Comparison of ENCODE assay signal across 8 cellular contexts in the genomic region with DNA sequence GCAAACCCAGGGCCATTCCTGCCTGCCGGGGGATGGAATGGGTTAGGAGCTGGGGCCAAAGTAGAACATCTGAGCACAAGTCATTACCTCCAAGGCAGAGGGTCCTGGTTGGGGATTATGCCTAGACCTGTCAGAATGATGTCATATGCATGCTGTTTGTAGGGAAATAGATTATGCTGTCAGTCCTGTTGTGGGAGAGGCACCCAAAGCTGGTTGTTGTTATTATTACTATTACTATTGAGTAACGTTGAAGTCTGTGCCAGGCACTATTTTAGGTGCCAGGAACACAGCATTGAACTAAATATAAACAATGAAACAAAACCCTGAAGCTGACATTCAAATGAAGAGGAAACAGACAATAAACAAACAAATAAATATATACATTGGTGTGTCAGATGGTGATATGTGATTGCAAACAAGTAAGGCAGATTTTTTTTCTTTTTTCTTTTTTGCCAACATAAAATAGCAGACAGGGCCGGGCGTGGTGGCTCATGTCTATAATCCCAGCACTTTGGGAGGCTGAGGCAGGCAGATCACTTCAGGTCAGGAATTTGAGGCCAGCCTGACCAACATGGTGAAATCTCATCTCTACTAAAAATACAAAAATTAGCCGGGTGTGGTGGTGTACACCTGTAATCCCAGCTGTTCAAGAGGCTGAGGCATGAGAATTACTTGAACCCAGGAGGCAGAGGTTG. TPM values are rescaled to one million over a fixed set of nuclear protein-coding genes. Genes with fewer than 3 reads are reported as not detected.
DNase-seq lines count a peak whose midpoint lies in the region; ATAC-seq and TF ChIP-seq lines count a peak whose summit lies in the region.

No MANE protein-coding gene starts in this region.

- H3K36me3 ChIP-seq in SK-N-SH (replicated peaks in 1 of 2; ENCODE audit: control insufficient read depth in 1 of 2, insufficient read depth in 2 of 2, low read length in 1 of 2) = no peaks in the 10 kb centered on the region

- peaks cover 23% of the 10 kb centered on the region for H3K4me1 Mint-ChIP-seq in WTC11
- H3K4me1 Mint-ChIP-seq in stimulated activated naive CD8-positive, alpha-beta T cell treated with anti-CD3 and anti-CD28 coated beads, Interleukin-15, amount 100 ng/mL, for 72 hours = peaks cover 67% of the 10 kb centered on the region

- POLR2A ChIA-PET in SK-N-SH (lab: Yijun Ruan, JAX) = interaction anchor here (0.7 to 0.8 kb wide), 3 partner anchors 15 to 29 kb away, joined by 3 read pairs; a partner anchor contains a TSS
- POLR2A ChIA-PET in WTC11 (lab: Charles Lee) = interaction anchor here (1.2 to 3.6 kb wide), 3 partner anchors 15 to 38 kb away, joined by 3 to 61 read pairs (median 3); a partner anchor contains a TSS
- POLR2A ChIA-PET in HEK293T (lab: Yijun Ruan, JAX) = interaction anchor here (1.2 to 5.9 kb wide), 5 partner anchors 15 to 37 kb away, joined by 5 to 103 read pairs (median 9); a partner anchor contains a TSS

- H3K27ac ChIP-seq in SK-N-SH (ENCODE audit: low read depth in 2 of 2, low read length in 1 of 2) = no peak overlapping the region

- H3K4me3 ChIP-seq in SK-N-SH (ENCODE audit: low read depth in 2 of 2, low read length in 1 of 2) (peak overlapping the region in 1 of 2 experiments; percentile 63; a peak in 1 of 4 replicates), foreskin fibroblast (ENCODE audit: low read depth in 1 of 2, low read length in 2 of 2) (peak overlapping the region; percentile 83 to 91)

- H2AFZ ChIP-seq in SK-N-SH (ENCODE audit: low read depth) = no peak overlapping the region

- H3K4me2 ChIP-seq in SK-N-SH = peak overlapping the region; percentile 71; the same call in 1 of the 2 replicates

- TF ChIP-seq RAD21 in SK-N-SH (IDR thresholded peaks at IDR 0.05; ENCODE audit: low read length) = no peak

- no peak overlapping the region for H3K27ac Mint-ChIP-seq in WTC11
- peak overlapping the region in 1 of 2 donors; percentile 27 for H3K27ac Mint-ChIP-seq in stimulated activated naive CD8-positive, alpha-beta T cell treated with anti-CD3 and anti-CD28 coated beads, Interleukin-15, amount 100 ng/mL, for 72 hours

- no peaks in the 10 kb centered on the region for H3K9me3 ChIP-seq in SK-N-SH

- peaks cover 0 to 3% of the 10 kb centered on the region in 2 experiments; a peak in 1 of 4 replicates for H3K4me1 ChIP-seq in SK-N-SH (ENCODE audit: control insufficient read depth in 1 of 2, insufficient read depth in 2 of 2, low read depth in 1 of 2, low read length in 1 of 2)

- no peak for TF ChIP-seq EP300 in SK-N-SH (IDR thresholded peaks at IDR 0.05; ENCODE audit: borderline replicate concordance in 1 of 2, low read depth in 1 of 2, low read length in 1 of 2)

- no peak overlapping the region for H3K9ac ChIP-seq in SK-N-SH

- peak overlapping the region; percentile 83 for H3K4me3 Mint-ChIP-seq in WTC11
- peak overlapping the region; percentile 91 to 95 for H3K4me3 Mint-ChIP-seq in stimulated activated naive CD8-positive, alpha-beta T cell treated with anti-CD3 and anti-CD28 coated beads, Interleukin-15, amount 100 ng/mL, for 72 hours

- H3K79me2 ChIP-seq in SK-N-SH (ENCODE audit: insufficient read depth) = peaks cover 19% of the 10 kb centered on the region

- no peaks in the 10 kb centered on the region for H3K9me2 ChIP-seq in SK-N-SH

- no peaks in the 10 kb centered on the region for H4K20me1 ChIP-seq in SK-N-SH (ENCODE audit: insufficient read depth)

- DNase-seq in SK-N-SH = no peak
- no peak for DNase-seq in WTC11 (ENCODE audit: low spot score)
- no peak for DNase-seq in foreskin fibroblast
- DNase-seq in stimulated activated naive CD8-positive, alpha-beta T cell treated with anti-CD3 and anti-CD28 coated beads, Interleukin-15, amount 100 ng/mL, for 72 hours = no peak
- DNase-seq in HEK293T (ENCODE audit: extremely low spot score) = no peak
- DNase-seq in globus pallidus (ENCODE audit: low spot score) = no peak

- H3K27me3 Mint-ChIP-seq in WTC11 (ENCODE audit: low read depth) = no peaks in the 10 kb centered on the region
- no peaks in the 10 kb centered on the region for H3K27me3 Mint-ChIP-seq in stimulated activated naive CD8-positive, alpha-beta T cell treated with anti-CD3 and anti-CD28 coated beads, Interleukin-15, amount 100 ng/mL, for 72 hours

- peaks cover 4% of the 10 kb centered on the region; the same call in 1 of the 2 replicates for H3K36me3 Mint-ChIP-seq in WTC11

- CTCF ChIA-PET in SK-N-SH (lab: Yijun Ruan, JAX) (interaction anchor here (0.6 to 7.3 kb wide), 6 partner anchors 25 to 457 kb away, joined by 3 to 114 read pairs (median 4); a partner anchor contains a TSS), WTC11 (lab: Charles Lee) (interaction anchor here (5.9 to 7.6 kb wide), 2 partner anchors 15 to 21 kb away, joined by 86 to 107 read pairs; a partner anchor contains a TSS), HEK293T (lab: Yijun Ruan, JAX) (no interaction called here)

- no peaks in the 10 kb centered on the region for H3K27me3 ChIP-seq in SK-N-SH (ENCODE audit: insufficient read depth)

- WGBS in SK-N-SH (ENCODE audit: low lambda C conversion rate) = 93% methylated on average over 5 of the region's 5 CpGs

- H3K9me3 Mint-ChIP-seq in WTC11 = no peaks in the 10 kb centered on the region
- no peaks in the 10 kb centered on the region for H3K9me3 Mint-ChIP-seq in stimulated activated naive CD8-positive, alpha-beta T cell treated with anti-CD3 and anti-CD28 coated beads, Interleukin-15, amount 100 ng/mL, for 72 hours

- ATAC-seq in SK-N-SH treated with all-trans-retinoic acid at 6 μM for 48 hours = no peak
- ATAC-seq in WTC11 = no peak
- no peak for ATAC-seq in stimulated activated naive CD8-positive, alpha-beta T cell treated with anti-CD3 and anti-CD28 coated beads, Interleukin-15, amount 100 ng/mL, for 72 hours
- ATAC-seq in HG02852 (IDR thresholded peaks at IDR 0.05; ENCODE audit: unreplicated experiment) = no peak

- H3F3A ChIP-seq in SK-N-SH (replicated peaks; ENCODE audit: insufficient read depth) = peaks cover 11% of the 10 kb centered on the region

- TF ChIP-seq CTCF in SK-N-SH (IDR thresholded peaks at IDR 0.05) (no peak), WTC11 (IDR thresholded peaks at IDR 0.05) (no peak), foreskin fibroblast (IDR thresholded peaks at IDR 0.05; ENCODE audit: low read depth, low read length) (no peak)

TF ChIP-seq in SK-N-SH, 30 proteins besides CTCF, POLR2A, EP300 and RAD21 (continues in another document):
- no peak for TF ChIP-seq ELF1 (IDR thresholded peaks at IDR 0.05)
- TF ChIP-seq, protein P1, sequence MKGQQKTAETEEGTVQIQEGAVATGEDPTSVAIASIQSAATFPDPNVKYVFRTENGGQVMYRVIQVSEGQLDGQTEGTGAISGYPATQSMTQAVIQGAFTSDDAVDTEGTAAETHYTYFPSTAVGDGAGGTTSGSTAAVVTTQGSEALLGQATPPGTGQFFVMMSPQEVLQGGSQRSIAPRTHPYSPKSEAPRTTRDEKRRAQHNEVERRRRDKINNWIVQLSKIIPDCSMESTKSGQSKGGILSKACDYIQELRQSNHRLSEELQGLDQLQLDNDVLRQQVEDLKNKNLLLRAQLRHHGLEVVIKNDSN (IDR thresholded peaks at IDR 0.05; ENCODE audit: borderline replicate concordance, low read depth) = no peak

TF ChIP-seq in SK-N-SH treated with all-trans-retinoic acid at 6 μM for 48 hours, 23 proteins besides CTCF, POLR2A, EP300 and RAD21 (continues in another document):
- TF ChIP-seq GLIS3 (CRISPR knock-in tag; IDR thresholded peaks at IDR 0.05) = no peak

TF ChIP-seq in WTC11, 78 proteins besides CTCF, POLR2A, EP300 and RAD21 (continues in another document):
- TF ChIP-seq, protein P2, sequence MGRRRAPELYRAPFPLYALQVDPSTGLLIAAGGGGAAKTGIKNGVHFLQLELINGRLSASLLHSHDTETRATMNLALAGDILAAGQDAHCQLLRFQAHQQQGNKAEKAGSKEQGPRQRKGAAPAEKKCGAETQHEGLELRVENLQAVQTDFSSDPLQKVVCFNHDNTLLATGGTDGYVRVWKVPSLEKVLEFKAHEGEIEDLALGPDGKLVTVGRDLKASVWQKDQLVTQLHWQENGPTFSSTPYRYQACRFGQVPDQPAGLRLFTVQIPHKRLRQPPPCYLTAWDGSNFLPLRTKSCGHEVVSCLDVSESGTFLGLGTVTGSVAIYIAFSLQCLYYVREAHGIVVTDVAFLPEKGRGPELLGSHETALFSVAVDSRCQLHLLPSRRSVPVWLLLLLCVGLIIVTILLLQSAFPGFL (CRISPR knock-in tag; IDR thresholded peaks at IDR 0.05; ENCODE audit: borderline replicate concordance) = no peak

TF ChIP-seq in HEK293T, 16 proteins besides CTCF, POLR2A, EP300 and RAD21 (continues in another document):
- no peak for TF ChIP-seq HDGF (IDR thresholded peaks at IDR 0.05; ENCODE audit: borderline replicate concordance)
- TF ChIP-seq BHLHE40 (IDR thresholded peaks at IDR 0.05; ENCODE audit: borderline replicate concordance) = no peak
- no peak for TF ChIP-seq NFRKB (IDR thresholded peaks at IDR 0.05)
- no peak for TF ChIP-seq ZNF384 (IDR thresholded peaks at IDR 0.05)

RNA-seq across cellular contexts. Expression of a gene that starts 2.0 kb away (rescaled TPM):
- polyA plus RNA-seq in SK-N-SH (2012; rRNA removed) = 21.0 and 21.4 TPM in 2 replicates
- 7.5 and 11.8 TPM in 2 replicates for polyA plus RNA-seq in SK-N-SH (2012; cell fraction: cytosol; rRNA removed)
- polyA plus RNA-seq in SK-N-SH (2012; cell fraction: nucleus; rRNA removed) = 83.7 and 101 TPM in 2 replicates
- total RNA-seq in WTC11 (2021) = 21.9 to 28.8 TPM (median 28.2 TPM) in 3 replicates

RNA-seq across cellular contexts. Expression of a gene that starts 15.2 kb away (rescaled TPM):
- polyA plus RNA-seq in SK-N-SH (2012; rRNA removed) = 230 and 277 TPM in 2 replicates
- polyA plus RNA-seq in SK-N-SH (2012; cell fraction: cytosol; rRNA removed) = 65.3 and 95.1 TPM in 2 replicates
- polyA plus RNA-seq in SK-N-SH (2012; cell fraction: nucleus; rRNA removed) = 1,525 and 1,565 TPM in 2 replicates
- total RNA-seq in WTC11 (2021) = 204 to 213 TPM (median 209 TPM) in 3 replicates

RNA-seq across cellular contexts. Expression of a gene that starts 26.4 kb away (rescaled TPM):
- 82.7 and 99.4 TPM in 2 replicates for polyA plus RNA-seq in SK-N-SH (2012; rRNA removed)
- 42.3 and 58.1 TPM in 2 replicates for polyA plus RNA-seq in SK-N-SH (2012; cell fraction: cytosol; rRNA removed)
- 371 and 402 TPM in 2 replicates for polyA plus RNA-seq in SK-N-SH (2012; cell fraction: nucleus; rRNA removed)
- total RNA-seq in WTC11 (2021) = 38.8 to 41.4 TPM (median 39.6 TPM) in 3 replicates

RNA-seq across cellular contexts. Expression of a gene that starts 29.9 kb away (rescaled TPM):
- polyA plus RNA-seq in SK-N-SH (2012; rRNA removed) = 85.3 and 104 TPM in 2 replicates
- 48.3 and 76.9 TPM in 2 replicates for polyA plus RNA-seq in SK-N-SH (2012; cell fraction: cytosol; rRNA removed)
- 36.4 and 46.2 TPM in 2 replicates for polyA plus RNA-seq in SK-N-SH (2012; cell fraction: nucleus; rRNA removed)
- 36.8 to 50.3 TPM (median 49.6 TPM) in 3 replicates for total RNA-seq in WTC11 (2021)

RNA-seq across cellular contexts. Expression of a gene that starts 37.2 kb away (rescaled TPM):
- 305 and 346 TPM in 2 replicates for polyA plus RNA-seq in SK-N-SH (2012; rRNA removed)
- polyA plus RNA-seq in SK-N-SH (2012; cell fraction: cytosol; rRNA removed) = 247 and 282 TPM in 2 replicates
- polyA plus RNA-seq in SK-N-SH (2012; cell fraction: nucleus; rRNA removed) = 502 and 507 TPM in 2 replicates
- 449 to 472 TPM (median 452 TPM) in 3 replicates for total RNA-seq in WTC11 (2021)
